1 cellular context compared by ENCODE assay signal in the genomic region with DNA sequence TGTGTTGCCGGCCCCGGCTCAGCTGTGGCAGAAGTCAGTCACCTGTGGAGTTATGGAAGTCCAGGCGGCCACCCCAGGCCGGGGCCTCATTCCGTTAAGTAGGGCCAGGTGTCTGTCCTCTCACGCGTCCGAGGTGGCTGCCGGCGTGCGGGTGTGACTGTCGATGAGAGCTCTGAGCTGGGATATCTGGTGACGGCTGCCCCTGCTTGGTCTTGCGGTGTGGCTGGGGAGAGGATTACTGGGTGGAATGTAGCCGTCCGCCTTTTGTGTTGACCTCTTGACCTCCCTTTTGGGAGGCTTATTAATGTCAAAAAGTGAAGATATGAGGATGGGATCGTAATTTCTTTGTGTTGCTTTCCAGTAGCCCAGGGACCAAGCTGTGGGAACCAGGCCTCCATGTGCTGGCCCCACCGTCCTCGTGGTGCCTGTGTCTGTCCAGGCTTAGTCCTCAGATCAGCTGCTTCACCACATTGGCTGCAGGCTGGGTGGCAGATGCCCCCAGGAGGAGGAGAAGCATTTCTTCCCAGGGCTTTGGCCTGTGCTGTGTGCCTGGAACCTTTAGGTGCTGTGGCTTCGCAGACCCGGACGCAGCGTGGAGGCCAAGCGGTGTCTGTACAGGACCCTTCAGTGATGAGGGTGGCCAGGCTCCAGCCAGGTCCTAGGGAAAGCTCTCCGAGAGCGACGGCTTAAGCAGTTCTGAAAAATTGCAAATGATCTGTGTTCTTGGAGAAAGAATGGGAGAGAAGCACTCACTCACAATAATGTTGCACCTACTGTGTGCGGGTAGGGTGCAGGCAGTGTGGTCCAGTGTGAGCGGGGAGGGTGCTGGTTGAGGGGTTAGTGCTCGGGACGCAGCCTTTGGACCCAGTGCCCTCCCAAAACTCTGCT.
TF ChIP-seq lines count a peak whose summit lies in the region.

No MANE protein-coding gene starts in this region.

TF ChIP-seq in K562, 482 proteins besides CTCF, POLR2A, EP300 and RAD21 (continued from another document and continues in another):
- TF ChIP-seq, protein P1, sequence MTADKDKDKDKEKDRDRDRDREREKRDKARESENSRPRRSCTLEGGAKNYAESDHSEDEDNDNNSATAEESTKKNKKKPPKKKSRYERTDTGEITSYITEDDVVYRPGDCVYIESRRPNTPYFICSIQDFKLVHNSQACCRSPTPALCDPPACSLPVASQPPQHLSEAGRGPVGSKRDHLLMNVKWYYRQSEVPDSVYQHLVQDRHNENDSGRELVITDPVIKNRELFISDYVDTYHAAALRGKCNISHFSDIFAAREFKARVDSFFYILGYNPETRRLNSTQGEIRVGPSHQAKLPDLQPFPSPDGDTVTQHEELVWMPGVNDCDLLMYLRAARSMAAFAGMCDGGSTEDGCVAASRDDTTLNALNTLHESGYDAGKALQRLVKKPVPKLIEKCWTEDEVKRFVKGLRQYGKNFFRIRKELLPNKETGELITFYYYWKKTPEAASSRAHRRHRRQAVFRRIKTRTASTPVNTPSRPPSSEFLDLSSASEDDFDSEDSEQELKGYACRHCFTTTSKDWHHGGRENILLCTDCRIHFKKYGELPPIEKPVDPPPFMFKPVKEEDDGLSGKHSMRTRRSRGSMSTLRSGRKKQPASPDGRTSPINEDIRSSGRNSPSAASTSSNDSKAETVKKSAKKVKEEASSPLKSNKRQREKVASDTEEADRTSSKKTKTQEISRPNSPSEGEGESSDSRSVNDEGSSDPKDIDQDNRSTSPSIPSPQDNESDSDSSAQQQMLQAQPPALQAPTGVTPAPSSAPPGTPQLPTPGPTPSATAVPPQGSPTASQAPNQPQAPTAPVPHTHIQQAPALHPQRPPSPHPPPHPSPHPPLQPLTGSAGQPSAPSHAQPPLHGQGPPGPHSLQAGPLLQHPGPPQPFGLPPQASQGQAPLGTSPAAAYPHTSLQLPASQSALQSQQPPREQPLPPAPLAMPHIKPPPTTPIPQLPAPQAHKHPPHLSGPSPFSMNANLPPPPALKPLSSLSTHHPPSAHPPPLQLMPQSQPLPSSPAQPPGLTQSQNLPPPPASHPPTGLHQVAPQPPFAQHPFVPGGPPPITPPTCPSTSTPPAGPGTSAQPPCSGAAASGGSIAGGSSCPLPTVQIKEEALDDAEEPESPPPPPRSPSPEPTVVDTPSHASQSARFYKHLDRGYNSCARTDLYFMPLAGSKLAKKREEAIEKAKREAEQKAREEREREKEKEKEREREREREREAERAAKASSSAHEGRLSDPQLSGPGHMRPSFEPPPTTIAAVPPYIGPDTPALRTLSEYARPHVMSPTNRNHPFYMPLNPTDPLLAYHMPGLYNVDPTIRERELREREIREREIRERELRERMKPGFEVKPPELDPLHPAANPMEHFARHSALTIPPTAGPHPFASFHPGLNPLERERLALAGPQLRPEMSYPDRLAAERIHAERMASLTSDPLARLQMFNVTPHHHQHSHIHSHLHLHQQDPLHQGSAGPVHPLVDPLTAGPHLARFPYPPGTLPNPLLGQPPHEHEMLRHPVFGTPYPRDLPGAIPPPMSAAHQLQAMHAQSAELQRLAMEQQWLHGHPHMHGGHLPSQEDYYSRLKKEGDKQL (CRISPR knock-in tag; IDR thresholded peaks at IDR 0.05; ENCODE audit: borderline replicate concordance): no peak
- TF ChIP-seq, protein P2, sequence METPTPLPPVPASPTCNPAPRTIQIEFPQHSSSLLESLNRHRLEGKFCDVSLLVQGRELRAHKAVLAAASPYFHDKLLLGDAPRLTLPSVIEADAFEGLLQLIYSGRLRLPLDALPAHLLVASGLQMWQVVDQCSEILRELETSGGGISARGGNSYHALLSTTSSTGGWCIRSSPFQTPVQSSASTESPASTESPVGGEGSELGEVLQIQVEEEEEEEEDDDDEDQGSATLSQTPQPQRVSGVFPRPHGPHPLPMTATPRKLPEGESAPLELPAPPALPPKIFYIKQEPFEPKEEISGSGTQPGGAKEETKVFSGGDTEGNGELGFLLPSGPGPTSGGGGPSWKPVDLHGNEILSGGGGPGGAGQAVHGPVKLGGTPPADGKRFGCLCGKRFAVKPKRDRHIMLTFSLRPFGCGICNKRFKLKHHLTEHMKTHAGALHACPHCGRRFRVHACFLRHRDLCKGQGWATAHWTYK (CRISPR knock-in tag; IDR thresholded peaks at IDR 0.05): no peak
- no peak for TF ChIP-seq DIDO1 (tag; IDR thresholded peaks at IDR 0.05; ENCODE audit: low read depth)
- TF ChIP-seq SPI1 (IDR thresholded peaks at IDR 0.05; ENCODE audit: borderline replicate concordance, low read depth, low read length): no peak
- TF ChIP-seq, protein P3, sequence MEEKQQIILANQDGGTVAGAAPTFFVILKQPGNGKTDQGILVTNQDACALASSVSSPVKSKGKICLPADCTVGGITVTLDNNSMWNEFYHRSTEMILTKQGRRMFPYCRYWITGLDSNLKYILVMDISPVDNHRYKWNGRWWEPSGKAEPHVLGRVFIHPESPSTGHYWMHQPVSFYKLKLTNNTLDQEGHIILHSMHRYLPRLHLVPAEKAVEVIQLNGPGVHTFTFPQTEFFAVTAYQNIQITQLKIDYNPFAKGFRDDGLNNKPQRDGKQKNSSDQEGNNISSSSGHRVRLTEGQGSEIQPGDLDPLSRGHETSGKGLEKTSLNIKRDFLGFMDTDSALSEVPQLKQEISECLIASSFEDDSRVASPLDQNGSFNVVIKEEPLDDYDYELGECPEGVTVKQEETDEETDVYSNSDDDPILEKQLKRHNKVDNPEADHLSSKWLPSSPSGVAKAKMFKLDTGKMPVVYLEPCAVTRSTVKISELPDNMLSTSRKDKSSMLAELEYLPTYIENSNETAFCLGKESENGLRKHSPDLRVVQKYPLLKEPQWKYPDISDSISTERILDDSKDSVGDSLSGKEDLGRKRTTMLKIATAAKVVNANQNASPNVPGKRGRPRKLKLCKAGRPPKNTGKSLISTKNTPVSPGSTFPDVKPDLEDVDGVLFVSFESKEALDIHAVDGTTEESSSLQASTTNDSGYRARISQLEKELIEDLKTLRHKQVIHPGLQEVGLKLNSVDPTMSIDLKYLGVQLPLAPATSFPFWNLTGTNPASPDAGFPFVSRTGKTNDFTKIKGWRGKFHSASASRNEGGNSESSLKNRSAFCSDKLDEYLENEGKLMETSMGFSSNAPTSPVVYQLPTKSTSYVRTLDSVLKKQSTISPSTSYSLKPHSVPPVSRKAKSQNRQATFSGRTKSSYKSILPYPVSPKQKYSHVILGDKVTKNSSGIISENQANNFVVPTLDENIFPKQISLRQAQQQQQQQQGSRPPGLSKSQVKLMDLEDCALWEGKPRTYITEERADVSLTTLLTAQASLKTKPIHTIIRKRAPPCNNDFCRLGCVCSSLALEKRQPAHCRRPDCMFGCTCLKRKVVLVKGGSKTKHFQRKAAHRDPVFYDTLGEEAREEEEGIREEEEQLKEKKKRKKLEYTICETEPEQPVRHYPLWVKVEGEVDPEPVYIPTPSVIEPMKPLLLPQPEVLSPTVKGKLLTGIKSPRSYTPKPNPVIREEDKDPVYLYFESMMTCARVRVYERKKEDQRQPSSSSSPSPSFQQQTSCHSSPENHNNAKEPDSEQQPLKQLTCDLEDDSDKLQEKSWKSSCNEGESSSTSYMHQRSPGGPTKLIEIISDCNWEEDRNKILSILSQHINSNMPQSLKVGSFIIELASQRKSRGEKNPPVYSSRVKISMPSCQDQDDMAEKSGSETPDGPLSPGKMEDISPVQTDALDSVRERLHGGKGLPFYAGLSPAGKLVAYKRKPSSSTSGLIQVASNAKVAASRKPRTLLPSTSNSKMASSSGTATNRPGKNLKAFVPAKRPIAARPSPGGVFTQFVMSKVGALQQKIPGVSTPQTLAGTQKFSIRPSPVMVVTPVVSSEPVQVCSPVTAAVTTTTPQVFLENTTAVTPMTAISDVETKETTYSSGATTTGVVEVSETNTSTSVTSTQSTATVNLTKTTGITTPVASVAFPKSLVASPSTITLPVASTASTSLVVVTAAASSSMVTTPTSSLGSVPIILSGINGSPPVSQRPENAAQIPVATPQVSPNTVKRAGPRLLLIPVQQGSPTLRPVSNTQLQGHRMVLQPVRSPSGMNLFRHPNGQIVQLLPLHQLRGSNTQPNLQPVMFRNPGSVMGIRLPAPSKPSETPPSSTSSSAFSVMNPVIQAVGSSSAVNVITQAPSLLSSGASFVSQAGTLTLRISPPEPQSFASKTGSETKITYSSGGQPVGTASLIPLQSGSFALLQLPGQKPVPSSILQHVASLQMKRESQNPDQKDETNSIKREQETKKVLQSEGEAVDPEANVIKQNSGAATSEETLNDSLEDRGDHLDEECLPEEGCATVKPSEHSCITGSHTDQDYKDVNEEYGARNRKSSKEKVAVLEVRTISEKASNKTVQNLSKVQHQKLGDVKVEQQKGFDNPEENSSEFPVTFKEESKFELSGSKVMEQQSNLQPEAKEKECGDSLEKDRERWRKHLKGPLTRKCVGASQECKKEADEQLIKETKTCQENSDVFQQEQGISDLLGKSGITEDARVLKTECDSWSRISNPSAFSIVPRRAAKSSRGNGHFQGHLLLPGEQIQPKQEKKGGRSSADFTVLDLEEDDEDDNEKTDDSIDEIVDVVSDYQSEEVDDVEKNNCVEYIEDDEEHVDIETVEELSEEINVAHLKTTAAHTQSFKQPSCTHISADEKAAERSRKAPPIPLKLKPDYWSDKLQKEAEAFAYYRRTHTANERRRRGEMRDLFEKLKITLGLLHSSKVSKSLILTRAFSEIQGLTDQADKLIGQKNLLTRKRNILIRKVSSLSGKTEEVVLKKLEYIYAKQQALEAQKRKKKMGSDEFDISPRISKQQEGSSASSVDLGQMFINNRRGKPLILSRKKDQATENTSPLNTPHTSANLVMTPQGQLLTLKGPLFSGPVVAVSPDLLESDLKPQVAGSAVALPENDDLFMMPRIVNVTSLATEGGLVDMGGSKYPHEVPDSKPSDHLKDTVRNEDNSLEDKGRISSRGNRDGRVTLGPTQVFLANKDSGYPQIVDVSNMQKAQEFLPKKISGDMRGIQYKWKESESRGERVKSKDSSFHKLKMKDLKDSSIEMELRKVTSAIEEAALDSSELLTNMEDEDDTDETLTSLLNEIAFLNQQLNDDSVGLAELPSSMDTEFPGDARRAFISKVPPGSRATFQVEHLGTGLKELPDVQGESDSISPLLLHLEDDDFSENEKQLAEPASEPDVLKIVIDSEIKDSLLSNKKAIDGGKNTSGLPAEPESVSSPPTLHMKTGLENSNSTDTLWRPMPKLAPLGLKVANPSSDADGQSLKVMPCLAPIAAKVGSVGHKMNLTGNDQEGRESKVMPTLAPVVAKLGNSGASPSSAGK (IDR thresholded peaks at IDR 0.05): peak; percentile 40; the same call in 1 of the 2 replicates
- TF ChIP-seq, protein P4, sequence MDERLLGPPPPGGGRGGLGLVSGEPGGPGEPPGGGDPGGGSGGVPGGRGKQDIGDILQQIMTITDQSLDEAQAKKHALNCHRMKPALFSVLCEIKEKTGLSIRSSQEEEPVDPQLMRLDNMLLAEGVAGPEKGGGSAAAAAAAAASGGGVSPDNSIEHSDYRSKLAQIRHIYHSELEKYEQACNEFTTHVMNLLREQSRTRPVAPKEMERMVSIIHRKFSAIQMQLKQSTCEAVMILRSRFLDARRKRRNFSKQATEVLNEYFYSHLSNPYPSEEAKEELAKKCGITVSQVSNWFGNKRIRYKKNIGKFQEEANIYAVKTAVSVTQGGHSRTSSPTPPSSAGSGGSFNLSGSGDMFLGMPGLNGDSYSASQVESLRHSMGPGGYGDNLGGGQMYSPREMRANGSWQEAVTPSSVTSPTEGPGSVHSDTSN (CRISPR knock-in tag; IDR thresholded peaks at IDR 0.05; ENCODE audit: low read depth): no peak
- TF ChIP-seq, protein P4 (tag; conservative IDR thresholded peaks at IDR 0.05; ENCODE audit: low read depth): no peak
- TF ChIP-seq ZNF146 (CRISPR knock-in tag; IDR thresholded peaks at IDR 0.05; ENCODE audit: unreplicated experiment): no peak
- TF ChIP-seq, protein P5, sequence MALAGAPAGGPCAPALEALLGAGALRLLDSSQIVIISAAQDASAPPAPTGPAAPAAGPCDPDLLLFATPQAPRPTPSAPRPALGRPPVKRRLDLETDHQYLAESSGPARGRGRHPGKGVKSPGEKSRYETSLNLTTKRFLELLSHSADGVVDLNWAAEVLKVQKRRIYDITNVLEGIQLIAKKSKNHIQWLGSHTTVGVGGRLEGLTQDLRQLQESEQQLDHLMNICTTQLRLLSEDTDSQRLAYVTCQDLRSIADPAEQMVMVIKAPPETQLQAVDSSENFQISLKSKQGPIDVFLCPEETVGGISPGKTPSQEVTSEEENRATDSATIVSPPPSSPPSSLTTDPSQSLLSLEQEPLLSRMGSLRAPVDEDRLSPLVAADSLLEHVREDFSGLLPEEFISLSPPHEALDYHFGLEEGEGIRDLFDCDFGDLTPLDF (CRISPR knock-in tag; IDR thresholded peaks at IDR 0.05): no peak
- TF ChIP-seq, protein P6, sequence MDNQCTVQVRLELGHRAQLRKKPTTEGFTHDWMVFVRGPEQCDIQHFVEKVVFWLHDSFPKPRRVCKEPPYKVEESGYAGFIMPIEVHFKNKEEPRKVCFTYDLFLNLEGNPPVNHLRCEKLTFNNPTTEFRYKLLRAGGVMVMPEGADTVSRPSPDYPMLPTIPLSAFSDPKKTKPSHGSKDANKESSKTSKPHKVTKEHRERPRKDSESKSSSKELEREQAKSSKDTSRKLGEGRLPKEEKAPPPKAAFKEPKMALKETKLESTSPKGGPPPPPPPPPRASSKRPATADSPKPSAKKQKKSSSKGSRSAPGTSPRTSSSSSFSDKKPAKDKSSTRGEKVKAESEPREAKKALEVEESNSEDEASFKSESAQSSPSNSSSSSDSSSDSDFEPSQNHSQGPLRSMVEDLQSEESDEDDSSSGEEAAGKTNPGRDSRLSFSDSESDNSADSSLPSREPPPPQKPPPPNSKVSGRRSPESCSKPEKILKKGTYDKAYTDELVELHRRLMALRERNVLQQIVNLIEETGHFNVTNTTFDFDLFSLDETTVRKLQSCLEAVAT (IDR thresholded peaks at IDR 0.05): 0 out of 4 replicates have a peak, but pooled peaks of 1 of the 2 experiments have one; percentile 40
- no peak for TF ChIP-seq BRD9 (IDR thresholded peaks at IDR 0.05; ENCODE audit: low read depth, partially characterized antibody)
- TF ChIP-seq ZNF436 (CRISPR knock-in tag; IDR thresholded peaks at IDR 0.05): no peak
- TF ChIP-seq, protein P7, sequence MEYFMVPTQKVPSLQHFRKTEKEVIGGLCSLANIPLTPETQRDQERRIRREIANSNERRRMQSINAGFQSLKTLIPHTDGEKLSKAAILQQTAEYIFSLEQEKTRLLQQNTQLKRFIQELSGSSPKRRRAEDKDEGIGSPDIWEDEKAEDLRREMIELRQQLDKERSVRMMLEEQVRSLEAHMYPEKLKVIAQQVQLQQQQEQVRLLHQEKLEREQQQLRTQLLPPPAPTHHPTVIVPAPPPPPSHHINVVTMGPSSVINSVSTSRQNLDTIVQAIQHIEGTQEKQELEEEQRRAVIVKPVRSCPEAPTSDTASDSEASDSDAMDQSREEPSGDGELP (CRISPR knock-in tag; IDR thresholded peaks at IDR 0.05; ENCODE audit: borderline replicate concordance): no peak
- TF ChIP-seq, protein P8, sequence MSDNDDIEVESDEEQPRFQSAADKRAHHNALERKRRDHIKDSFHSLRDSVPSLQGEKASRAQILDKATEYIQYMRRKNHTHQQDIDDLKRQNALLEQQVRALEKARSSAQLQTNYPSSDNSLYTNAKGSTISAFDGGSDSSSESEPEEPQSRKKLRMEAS (CRISPR knock-in tag; IDR thresholded peaks at IDR 0.05): peak; percentile 90
- no peak for TF ChIP-seq KLF16 (IDR thresholded peaks at IDR 0.05)
- TF ChIP-seq ZSCAN32 (CRISPR knock-in tag; IDR thresholded peaks at IDR 0.05): no peak
